Comparison of ENCODE assay signal across 17 cellular contexts in the genomic region with DNA sequence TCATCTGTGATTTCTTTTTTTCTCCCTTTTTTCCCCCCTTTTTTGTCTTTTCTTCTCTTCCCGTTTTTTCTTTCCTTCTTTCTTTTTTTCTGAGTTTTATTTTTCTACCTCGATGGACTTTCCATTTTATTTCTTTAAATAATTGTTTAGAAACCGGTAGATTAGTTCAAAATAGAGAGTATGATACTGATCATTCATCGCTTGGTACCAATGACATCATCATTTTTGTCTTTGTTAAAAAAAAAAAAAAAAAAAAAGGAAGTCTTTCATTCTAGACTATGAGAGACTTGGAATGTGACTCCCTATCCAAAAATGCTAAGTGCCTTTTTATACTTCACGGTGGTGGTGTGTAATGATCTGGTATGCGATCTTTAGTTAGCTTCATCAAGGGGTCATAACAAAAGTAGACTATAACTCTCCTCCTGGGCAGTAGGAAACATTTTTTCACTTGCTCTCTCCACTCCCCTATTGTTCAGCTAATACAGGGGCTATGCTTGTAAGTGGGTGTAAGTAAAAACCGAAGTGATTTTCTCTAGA.
DNase-seq lines count a peak whose midpoint lies in the region; ATAC-seq and TF ChIP-seq lines count a peak whose summit lies in the region.
"Had no signal": no experiment of that assay in that cellular context is flagged by ENCODE, and none has a peak within 500 bp of the region (broad histone marks: within the 10 kb centered on the region; RNA-seq: fewer than 3 reads in every experiment).

No MANE protein-coding gene starts in this region.

- TF ChIP-seq CTCF in BJ (IDR thresholded peaks at IDR 0.05; ENCODE audit: insufficient read depth, low read depth, low read length) (no peak), HEK293 (tag by site-specific recombination; IDR thresholded peaks at IDR 0.05) (no peak), neural crest cell (conservative IDR thresholded peaks at IDR 0.05) (no peak)

- no peak overlapping the region for H3K9ac ChIP-seq in adipocyte (ENCODE audit: low read length)

- H3K4me1 Mint-ChIP-seq in neural crest cell: peaks cover 43% of the 10 kb centered on the region
- H3K4me1 Mint-ChIP-seq: CD4-positive, CD25-positive, alpha-beta regulatory T cell had no signal

- no peaks in the 10 kb centered on the region for H3K4me1 ChIP-seq in HEK293 (ENCODE audit: control insufficient read depth, insufficient read depth, low read length)
- H3K4me1 ChIP-seq in adipocyte (ENCODE audit: control insufficient read depth, insufficient read depth, low read length): no peaks in the 10 kb centered on the region
- H3K4me1 ChIP-seq: Caco-2 had no signal

- H3K36me3 ChIP-seq in BJ (ENCODE audit: control insufficient read depth, insufficient read depth, low read length) (no peaks in the 10 kb centered on the region), HEK293 (ENCODE audit: control insufficient read depth in 2 of 2, insufficient read depth in 1 of 2, low read length in 2 of 2) (no peaks in the 10 kb centered on the region), adipocyte (ENCODE audit: control insufficient read depth, insufficient read depth, low read length, severe bottlenecking) (no peaks in the 10 kb centered on the region)

- no peak for ATAC-seq in HG02759 (IDR thresholded peaks at IDR 0.05; ENCODE audit: unreplicated experiment)
- ATAC-seq: Panc1, Right ventricle myocardium inferior had no signal

- POLR2A ChIA-PET in BJ (lab: Charles Lee): no interaction called here
- POLR2A ChIA-PET in HEK293 (lab: Yijun Ruan, JAX): no interaction called here

- H3K9me3 ChIP-seq in HEK293 (ENCODE audit: control insufficient read depth, insufficient read depth, low read depth, low read length) (no peaks in the 10 kb centered on the region), adipocyte (ENCODE audit: control insufficient read depth, low read length) (no peaks in the 10 kb centered on the region)
- H3K9me3 ChIP-seq: Caco-2 had no signal

- H3K27ac Mint-ChIP-seq in neural crest cell (ENCODE audit: unreplicated experiment): peak overlapping the region; percentile 0
- H3K27ac Mint-ChIP-seq: CD4-positive, CD25-positive, alpha-beta regulatory T cell had no signal

- H3K27me3 ChIP-seq in BJ (ENCODE audit: control insufficient read depth, insufficient read depth, low read length) (no peaks in the 10 kb centered on the region), adipocyte (replicated peaks; ENCODE audit: control insufficient read depth, insufficient read depth, low read length) (no peaks in the 10 kb centered on the region)

- no peaks in the 10 kb centered on the region for H3K36me3 Mint-ChIP-seq in neural crest cell (ENCODE audit: low read depth)
- H3K36me3 Mint-ChIP-seq: CD4-positive, CD25-positive, alpha-beta regulatory T cell had no signal

- H3K9me3 Mint-ChIP-seq in neural crest cell: no peaks in the 10 kb centered on the region

- H3K4me3 Mint-ChIP-seq in neural crest cell: peak overlapping the region; percentile 3
- H3K4me3 Mint-ChIP-seq: CD4-positive, CD25-positive, alpha-beta regulatory T cell had no signal

- CTCF ChIA-PET in BJ (lab: Yijun Ruan, JAX) (no interaction called here), HEK293 (lab: Yijun Ruan, JAX) (no interaction called here)

- DNase-seq in BJ (ENCODE audit: low read depth) (peak; percentile 68), adipocyte (ENCODE audit: low read depth) (peak; percentile 27), neural crest cell (ENCODE audit: low read depth, low spot score) (no peak), NCI-H446 (lab: John Stamatoyannopoulos, UW) (no peak), RKO (ENCODE audit: low spot score) (no peak), AG20443 (ENCODE audit: low spot score) (no peak)
- DNase-seq: Caco-2; CD4-positive, CD25-positive, alpha-beta regulatory T cell; DMS153; NCI-H1105 treated with DMSO at 0.1 percent for 48 hours; NCI-H1694; NCI-H2081 treated with DMSO at 0.1 percent for 48 hours; T-helper 1 cell had no signal

- no peaks in the 10 kb centered on the region for H3K27me3 Mint-ChIP-seq in neural crest cell (ENCODE audit: low read depth)
- H3K27me3 Mint-ChIP-seq: CD4-positive, CD25-positive, alpha-beta regulatory T cell had no signal

- H3K4me3 ChIP-seq in BJ (ENCODE audit: low read depth, low read length) (no peak overlapping the region), HEK293 (ENCODE audit: low read depth, low read length) (no peak overlapping the region), adipocyte (ENCODE audit: low read length) (no peak overlapping the region)

- H3K27ac ChIP-seq in HEK293 (ENCODE audit: extremely low read depth, low read depth, low read length): no peak overlapping the region

TF ChIP-seq in HEK293, 187 proteins besides CTCF, POLR2A, EP300 and RAD21:
- TF ChIP-seq ZNF324 (tag by site-specific recombination; IDR thresholded peaks at IDR 0.05): no peak
- TF ChIP-seq, protein P1, sequence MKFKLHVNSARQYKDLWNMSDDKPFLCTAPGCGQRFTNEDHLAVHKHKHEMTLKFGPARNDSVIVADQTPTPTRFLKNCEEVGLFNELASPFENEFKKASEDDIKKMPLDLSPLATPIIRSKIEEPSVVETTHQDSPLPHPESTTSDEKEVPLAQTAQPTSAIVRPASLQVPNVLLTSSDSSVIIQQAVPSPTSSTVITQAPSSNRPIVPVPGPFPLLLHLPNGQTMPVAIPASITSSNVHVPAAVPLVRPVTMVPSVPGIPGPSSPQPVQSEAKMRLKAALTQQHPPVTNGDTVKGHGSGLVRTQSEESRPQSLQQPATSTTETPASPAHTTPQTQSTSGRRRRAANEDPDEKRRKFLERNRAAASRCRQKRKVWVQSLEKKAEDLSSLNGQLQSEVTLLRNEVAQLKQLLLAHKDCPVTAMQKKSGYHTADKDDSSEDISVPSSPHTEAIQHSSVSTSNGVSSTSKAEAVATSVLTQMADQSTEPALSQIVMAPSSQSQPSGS (tag by site-specific recombination; IDR thresholded peaks at IDR 0.05; ENCODE audit: low read depth): peak; percentile 66

Comparison
In these comparisons a context has a peak if more than half of its experiments do, and no peak if none do; other contexts are left out.
1. DNase-seq: peak in BJ (single experiment) and adipocyte (single experiment); none in neural crest cell (single experiment), NCI-H446 (0 of 2), RKO (single experiment) and AG20443 (single experiment).